17 cellular contexts compared by ENCODE assay signal in the genomic region with DNA sequence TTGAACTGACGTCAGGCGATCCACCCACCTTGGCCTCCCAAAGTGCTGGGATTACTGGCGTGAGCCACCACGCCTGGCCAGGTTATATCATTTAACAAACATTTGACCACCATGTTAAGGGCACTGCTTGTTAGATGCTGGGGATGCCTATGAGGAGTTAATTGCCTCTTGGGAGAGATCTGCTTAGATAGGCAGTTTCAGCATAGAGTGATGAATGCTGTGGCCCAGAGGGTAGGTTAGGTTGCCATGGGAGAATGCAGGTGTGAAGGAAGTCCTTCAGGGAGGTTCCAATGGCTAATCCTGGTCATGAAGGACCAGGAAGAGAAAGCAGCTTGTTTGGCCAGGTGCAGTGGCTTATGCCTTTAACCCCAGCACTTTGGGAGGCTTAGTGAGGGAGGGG. TPM values are rescaled to one million over a fixed set of nuclear protein-coding genes. Genes with fewer than 3 reads are reported as not detected.
DNase-seq lines count a peak whose midpoint lies in the region; ATAC-seq and TF ChIP-seq lines count a peak whose summit lies in the region.
"Had no signal": no experiment of that assay in that cellular context is flagged by ENCODE, and none has a peak within 500 bp of the region (broad histone marks: within the 10 kb centered on the region; RNA-seq: fewer than 3 reads in every experiment).

No MANE protein-coding gene starts in this region.

- H3K4me3 Mint-ChIP-seq in activated CD4-positive, alpha-beta memory T cell treated with anti-CD3 and anti-CD28 coated beads, Interleukin-2, amount 10 ng/mL, durations not matched to agents 7 days and 5 days = no peak overlapping the region
- no peak overlapping the region for H3K4me3 Mint-ChIP-seq in activated CD4-positive, alpha-beta memory T cell treated with anti-CD3 and anti-CD28 coated beads for 36 hours
- H3K4me3 Mint-ChIP-seq in WTC11 (no peak overlapping the region), progenitor cell of endocrine pancreas (ENCODE audit: low read depth) (no peak overlapping the region)
- H3K4me3 Mint-ChIP-seq: nephron had no signal

- intact Hi-C loops in activated CD4-positive, alpha-beta memory T cell treated with anti-CD3 and anti-CD28 coated beads for 36 hours (cut with micrococcal nuclease) = no loop called here
- intact Hi-C loops in posterior cingulate gyrus (cut with DNase I) = no loop called here
- intact Hi-C loops in uterus (cut with DNase I; ENCODE audit: low total_unique reads) = no loop called here

- CTCF ChIA-PET in activated CD4-positive, alpha-beta memory T cell treated with anti-CD3 and anti-CD28 coated beads, Interleukin-2, amount 10 ng/mL, durations not matched to agents 7 days and 5 days (lab: Charles Lee) = no interaction called here
- CTCF ChIA-PET in activated CD4-positive, alpha-beta memory T cell treated with anti-CD3 and anti-CD28 coated beads for 36 hours (lab: Charles Lee) = no interaction called here
- CTCF ChIA-PET in WTC11 (lab: Charles Lee) = no interaction called here

- H3K27ac ChIP-seq in uterus = no peak overlapping the region
- H3K27ac ChIP-seq: BLaER1 treated with 17β-estradiol and CSF1 and Interleukin-3, amounts not matched to agents 10 nM and 100 nM; VCaP had no signal

- H3K36me3 Mint-ChIP-seq in activated CD4-positive, alpha-beta memory T cell treated with anti-CD3 and anti-CD28 coated beads, Interleukin-2, amount 10 ng/mL, durations not matched to agents 7 days and 5 days (ENCODE audit: low read depth) = peaks cover 6% of the 10 kb centered on the region
- H3K36me3 Mint-ChIP-seq in activated CD4-positive, alpha-beta memory T cell treated with anti-CD3 and anti-CD28 coated beads for 36 hours = peaks cover 2% of the 10 kb centered on the region
- H3K36me3 Mint-ChIP-seq in WTC11 (no peaks in the 10 kb centered on the region), progenitor cell of endocrine pancreas (ENCODE audit: insufficient read depth) (peaks cover 3% of the 10 kb centered on the region)

- TF ChIP-seq CTCF in WTC11 (IDR thresholded peaks at IDR 0.05) = no peak
- TF ChIP-seq CTCF in progenitor cell of endocrine pancreas (IDR thresholded peaks at IDR 0.05; ENCODE audit: unreplicated experiment) = no peak
- no peak for TF ChIP-seq CTCF in uterus (IDR thresholded peaks at IDR 0.05)

- no peak overlapping the region for H3K4me3 ChIP-seq in uterus
- H3K4me3 ChIP-seq: BLaER1 treated with 17β-estradiol and CSF1 and Interleukin-3, amounts not matched to agents 10 nM and 100 nM had no signal

- peaks cover 3 to 7% of the 10 kb centered on the region in 2 donors for H3K4me1 ChIP-seq in uterus

- no peaks in the 10 kb centered on the region for H3K36me3 ChIP-seq in uterus

- H3K27ac Mint-ChIP-seq in activated CD4-positive, alpha-beta memory T cell treated with anti-CD3 and anti-CD28 coated beads, Interleukin-2, amount 10 ng/mL, durations not matched to agents 7 days and 5 days = peak overlapping the region; percentile 28
- no peak overlapping the region for H3K27ac Mint-ChIP-seq in activated CD4-positive, alpha-beta memory T cell treated with anti-CD3 and anti-CD28 coated beads for 36 hours
- H3K27ac Mint-ChIP-seq in WTC11 = peak overlapping the region; percentile 62
- peak overlapping the region; percentile 50 for H3K27ac Mint-ChIP-seq in progenitor cell of endocrine pancreas
- H3K27ac Mint-ChIP-seq: nephron had no signal

- H3K27me3 Mint-ChIP-seq in activated CD4-positive, alpha-beta memory T cell treated with anti-CD3 and anti-CD28 coated beads, Interleukin-2, amount 10 ng/mL, durations not matched to agents 7 days and 5 days = no peaks in the 10 kb centered on the region
- H3K27me3 Mint-ChIP-seq in activated CD4-positive, alpha-beta memory T cell treated with anti-CD3 and anti-CD28 coated beads for 36 hours = no peaks in the 10 kb centered on the region
- H3K27me3 Mint-ChIP-seq in WTC11 (ENCODE audit: low read depth) = no peaks in the 10 kb centered on the region
- no peaks in the 10 kb centered on the region for H3K27me3 Mint-ChIP-seq in progenitor cell of endocrine pancreas

- no peaks in the 10 kb centered on the region for H3K27me3 ChIP-seq in uterus
- H3K27me3 ChIP-seq: BLaER1 treated with 17β-estradiol and CSF1 and Interleukin-3, amounts not matched to agents 10 nM and 100 nM had no signal

- ATAC-seq in WTC11 = no peak

- TF ChIP-seq POLR2A in uterus (IDR thresholded peaks at IDR 0.05) = no peak

- DNase-seq in activated CD4-positive, alpha-beta memory T cell treated with anti-CD3 and anti-CD28 coated beads, Interleukin-2, amount 10 ng/mL, durations not matched to agents 7 days and 5 days = no peak
- no peak for DNase-seq in activated CD4-positive, alpha-beta memory T cell treated with anti-CD3 and anti-CD28 coated beads for 36 hours
- peak; percentile 27 for DNase-seq in NCI-H146 treated with DMSO at 0.1 percent for 48 hours (lab: John Stamatoyannopoulos, UW; ENCODE audit: unreplicated experiment)
- DNase-seq in WTC11 (ENCODE audit: low spot score) = no peak
- DNase-seq in progenitor cell of endocrine pancreas (ENCODE audit: low spot score, unreplicated experiment) = no peak
- no peak for DNase-seq in posterior cingulate gyrus
- DNase-seq in uterus = no peak
- no peak for DNase-seq in midbrain (lab: John Stamatoyannopoulos, UW)
- DNase-seq: activated CD8-positive, alpha-beta memory T cell treated with anti-CD3 and anti-CD28 coated beads, Interleukin-2, amount 50 U/mL, for 48 hours; Calu3; H7; NCI-H1694 treated with DMSO at 0.1 percent for 48 hours; NCI-H524; SK-N-SH had no signal

- no peaks in the 10 kb centered on the region for H3K9me3 Mint-ChIP-seq in activated CD4-positive, alpha-beta memory T cell treated with anti-CD3 and anti-CD28 coated beads, Interleukin-2, amount 10 ng/mL, durations not matched to agents 7 days and 5 days
- no peaks in the 10 kb centered on the region for H3K9me3 Mint-ChIP-seq in activated CD4-positive, alpha-beta memory T cell treated with anti-CD3 and anti-CD28 coated beads for 36 hours
- H3K9me3 Mint-ChIP-seq in WTC11 = no peaks in the 10 kb centered on the region
- H3K9me3 Mint-ChIP-seq in progenitor cell of endocrine pancreas (ENCODE audit: low read depth) = no peaks in the 10 kb centered on the region
- H3K9me3 Mint-ChIP-seq: nephron had no signal

- peaks cover 4% of the 10 kb centered on the region for H3K4me1 Mint-ChIP-seq in activated CD4-positive, alpha-beta memory T cell treated with anti-CD3 and anti-CD28 coated beads, Interleukin-2, amount 10 ng/mL, durations not matched to agents 7 days and 5 days
- H3K4me1 Mint-ChIP-seq in activated CD4-positive, alpha-beta memory T cell treated with anti-CD3 and anti-CD28 coated beads for 36 hours (ENCODE audit: low read depth) = peaks cover 9% of the 10 kb centered on the region
- H3K4me1 Mint-ChIP-seq in WTC11 = no peaks in the 10 kb centered on the region; the same call in 1 of the 2 replicates
- H3K4me1 Mint-ChIP-seq in progenitor cell of endocrine pancreas (ENCODE audit: low read depth) = peaks cover 3% of the 10 kb centered on the region
- H3K4me1 Mint-ChIP-seq: nephron had no signal

- POLR2A ChIA-PET in activated CD4-positive, alpha-beta memory T cell treated with anti-CD3 and anti-CD28 coated beads, Interleukin-2, amount 10 ng/mL, durations not matched to agents 7 days and 5 days (lab: Charles Lee) = no interaction called here
- POLR2A ChIA-PET in activated CD4-positive, alpha-beta memory T cell treated with anti-CD3 and anti-CD28 coated beads for 36 hours (lab: Charles Lee) = no interaction called here
- POLR2A ChIA-PET in WTC11 (lab: Charles Lee) = no interaction called here

- H3K9me3 ChIP-seq in uterus = no peaks in the 10 kb centered on the region
- H3K9me3 ChIP-seq: BLaER1 treated with 17β-estradiol and CSF1 and Interleukin-3, amounts not matched to agents 10 nM and 100 nM; SK-N-SH had no signal

TF ChIP-seq in WTC11, 78 proteins besides CTCF, POLR2A, EP300 and RAD21 (continues in another document):
- TF ChIP-seq, protein P1, sequence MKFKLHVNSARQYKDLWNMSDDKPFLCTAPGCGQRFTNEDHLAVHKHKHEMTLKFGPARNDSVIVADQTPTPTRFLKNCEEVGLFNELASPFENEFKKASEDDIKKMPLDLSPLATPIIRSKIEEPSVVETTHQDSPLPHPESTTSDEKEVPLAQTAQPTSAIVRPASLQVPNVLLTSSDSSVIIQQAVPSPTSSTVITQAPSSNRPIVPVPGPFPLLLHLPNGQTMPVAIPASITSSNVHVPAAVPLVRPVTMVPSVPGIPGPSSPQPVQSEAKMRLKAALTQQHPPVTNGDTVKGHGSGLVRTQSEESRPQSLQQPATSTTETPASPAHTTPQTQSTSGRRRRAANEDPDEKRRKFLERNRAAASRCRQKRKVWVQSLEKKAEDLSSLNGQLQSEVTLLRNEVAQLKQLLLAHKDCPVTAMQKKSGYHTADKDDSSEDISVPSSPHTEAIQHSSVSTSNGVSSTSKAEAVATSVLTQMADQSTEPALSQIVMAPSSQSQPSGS (CRISPR knock-in tag; IDR thresholded peaks at IDR 0.05; ENCODE audit: borderline replicate concordance, low read depth) = no peak
- TF ChIP-seq NR1H2 (CRISPR knock-in tag; IDR thresholded peaks at IDR 0.05) = no peak
- TF ChIP-seq FOXK1 (CRISPR knock-in tag; IDR thresholded peaks at IDR 0.05) = no peak
- TF ChIP-seq ZBTB21 (CRISPR knock-in tag; IDR thresholded peaks at IDR 0.05; ENCODE audit: borderline replicate concordance) = no peak

RNA-seq across cellular contexts. Expression of gene PHF20, which starts 17.0 kb away (rescaled TPM):
- 10 to 100 TPM; 42.7 to 48.3 TPM for total RNA-seq in activated CD4-positive, alpha-beta memory T cell treated with anti-CD3 and anti-CD28 coated beads, Interleukin-2, amount 10 ng/mL, durations not matched to agents 7 days and 5 days
- total RNA-seq in activated CD4-positive, alpha-beta memory T cell treated with anti-CD3 and anti-CD28 coated beads for 36 hours = 10 to 100 TPM; 49.1 to 50.5 TPM
- 65.8 to 70.0 TPM (median 66.8 TPM) in 3 replicates for total RNA-seq in WTC11 (2021)
- 37.1 and 42.2 TPM in 2 replicates for total RNA-seq in progenitor cell of endocrine pancreas
- 100 to 1,000 TPM in 1 of 4 donors, 10 to 100 TPM in 3; 35.3 to 109 (median 76.5) TPM for total RNA-seq in uterus

RNA-seq across cellular contexts. Expression of gene RBM39, which starts 46.7 kb away (rescaled TPM):
- total RNA-seq in activated CD4-positive, alpha-beta memory T cell treated with anti-CD3 and anti-CD28 coated beads, Interleukin-2, amount 10 ng/mL, durations not matched to agents 7 days and 5 days = 100 to 1,000 TPM; 318 to 331 TPM
- 100 to 1,000 TPM; 243 to 259 TPM for total RNA-seq in activated CD4-positive, alpha-beta memory T cell treated with anti-CD3 and anti-CD28 coated beads for 36 hours
- total RNA-seq in WTC11 (2021) (221 to 231 TPM (median 223 TPM) in 3 replicates), progenitor cell of endocrine pancreas (491 and 515 TPM in 2 replicates), uterus (100 to 1,000 TPM; 232 to 592 (median 389) TPM)
